In the genomic region with DNA sequence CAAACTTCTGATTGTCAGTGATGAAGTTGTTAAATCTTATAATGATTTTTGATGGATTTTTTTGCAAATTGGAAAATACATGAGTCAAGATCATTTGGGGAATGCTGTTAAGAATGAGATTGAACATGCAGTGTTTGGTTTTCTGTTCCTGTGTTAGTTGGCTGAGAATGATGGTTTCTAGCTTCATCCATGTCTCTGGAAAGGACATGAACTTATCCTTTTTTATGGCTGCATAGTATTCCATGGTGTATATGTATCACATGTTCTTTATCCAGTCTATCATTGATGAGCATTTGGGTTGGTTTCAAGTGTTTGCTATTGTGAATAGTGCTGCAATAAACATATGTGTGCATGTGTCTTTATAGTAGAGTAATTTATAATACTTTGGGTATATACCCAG, we compare ENCODE assay signal across 2 cellular contexts. TPM values are rescaled to one million over a fixed set of nuclear protein-coding genes. Genes with fewer than 3 reads are reported as not detected.
"Had no signal": no experiment of that assay in that cellular context is flagged by ENCODE, and none has a peak within 500 bp of the region (broad histone marks: within the 10 kb centered on the region; RNA-seq: fewer than 3 reads in every experiment).

No MANE protein-coding gene starts in this region.

RNA-seq across cellular contexts. Expression of a gene that starts 24.5 kb away (rescaled TPM):
- total RNA-seq: G401, GM12878 had no signal
- polyA plus RNA-seq: GM12878 had no signal

RNA-seq across cellular contexts. Expression of a gene that starts 32.2 kb away (rescaled TPM):
- total RNA-seq: G401 had no signal
